8 cellular contexts compared by ENCODE assay signal in the genomic region with DNA sequence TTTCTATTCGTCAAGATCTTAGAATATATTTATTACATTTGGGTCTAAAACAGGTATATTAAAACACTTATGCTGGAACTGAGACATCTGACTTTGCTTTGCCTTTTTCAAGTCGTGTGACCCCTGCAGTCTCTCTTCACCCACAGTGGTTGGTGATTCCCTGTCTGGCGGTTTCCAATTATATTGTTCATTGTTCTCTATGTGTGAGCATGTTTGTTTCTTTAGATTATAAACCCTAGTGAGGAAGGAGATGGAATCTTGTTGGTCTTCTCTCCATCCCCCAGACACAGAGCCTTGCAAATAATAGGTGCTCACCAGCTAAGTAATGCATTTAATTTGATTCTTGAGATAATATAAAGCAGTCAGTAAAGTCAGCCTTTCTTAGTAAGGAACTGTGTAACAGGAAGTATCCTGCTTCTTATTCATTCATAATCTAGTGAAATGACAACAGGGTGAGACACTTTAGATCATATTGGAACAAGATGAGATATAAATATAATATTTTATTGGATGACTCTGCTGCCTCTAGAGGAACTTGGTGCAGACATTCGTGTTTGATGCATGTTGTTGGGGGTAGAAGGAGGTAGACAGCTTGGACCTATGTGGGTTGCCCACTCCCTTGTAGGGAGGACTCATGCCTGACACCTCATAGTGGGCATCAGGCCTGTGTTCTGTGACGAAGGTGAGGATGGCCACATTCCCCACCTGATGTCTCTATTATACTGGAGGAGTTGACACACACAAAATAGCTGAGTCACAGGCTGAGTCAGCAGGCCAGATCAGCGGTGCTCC.
DNase-seq lines count a peak whose midpoint lies in the region; ATAC-seq and TF ChIP-seq lines count a peak whose summit lies in the region.

No MANE protein-coding gene starts in this region.

- H3K9me3 ChIP-seq in right atrium auricular region, result no peaks in the 10 kb centered on the region
- no peaks in the 10 kb centered on the region for H3K9me3 ChIP-seq in left ventricle myocardium inferior (replicated peaks)
- H3K9me3 ChIP-seq in SK-N-MC (ENCODE audit: low read depth, low read length), result no peaks in the 10 kb centered on the region
- no peaks in the 10 kb centered on the region for H3K9me3 ChIP-seq in stomach

- TF ChIP-seq CTCF in right atrium auricular region (IDR thresholded peaks at IDR 0.05) (no peak), left ventricle myocardium inferior (IDR thresholded peaks at IDR 0.05; ENCODE audit: borderline replicate concordance) (no peak), stomach (IDR thresholded peaks at IDR 0.05) (no peak)

- H3K36me3 ChIP-seq in right atrium auricular region, result no peaks in the 10 kb centered on the region
- H3K36me3 ChIP-seq in left ventricle myocardium inferior, result peaks cover 6% of the 10 kb centered on the region
- H3K36me3 ChIP-seq in SK-N-MC (ENCODE audit: insufficient read depth, low read length), result no peaks in the 10 kb centered on the region
- H3K36me3 ChIP-seq in stomach, result no peaks in the 10 kb centered on the region

- H3K27ac ChIP-seq in right atrium auricular region (no peak overlapping the region), left ventricle myocardium inferior (replicated peaks) (no peak overlapping the region), SK-N-MC (peak overlapping the region; percentile 14; the same call in 1 of the 2 replicates), stomach (no peak overlapping the region)

- WGBS in stomach, 5 donors, result 57 to 64% (median 61%) methylated on average over 6 of the region's 6 CpGs

- TF ChIP-seq POLR2A in stomach (IDR thresholded peaks at IDR 0.05), result no peak

- H3K4me1 ChIP-seq in right atrium auricular region (peaks cover 0 to 12% of the 10 kb centered on the region in 2 donors), left ventricle myocardium inferior (peaks cover 32% of the 10 kb centered on the region), stomach (peaks cover 7 to 30% (median 13%) of the 10 kb centered on the region in 4 donors)

- no peaks in the 10 kb centered on the region for H3K27me3 ChIP-seq in right atrium auricular region
- H3K27me3 ChIP-seq in left ventricle myocardium inferior (ENCODE audit: low read depth), result no peaks in the 10 kb centered on the region
- no peaks in the 10 kb centered on the region for H3K27me3 ChIP-seq in stomach

- no peak overlapping the region for H3K9ac ChIP-seq in SK-N-MC (ENCODE audit: insufficient read length)

- peak; percentile 58 for DNase-seq in right atrium auricular region (ENCODE audit: low spot score)
- no peak for DNase-seq in left ventricle myocardium inferior
- DNase-seq in SK-N-MC (ENCODE audit: low read depth, low spot score), result no peak
- peak; percentile 72 for DNase-seq in foreskin melanocyte
- DNase-seq in stomach, result peak; percentile 36
- no peak for DNase-seq in NCI-H1048 (lab: John Stamatoyannopoulos, UW)
- DNase-seq in NCI-H524 (lab: John Stamatoyannopoulos, UW), result no peak
- DNase-seq in left lobe of liver (ENCODE audit: low spot score), result no peak

- no peak for ATAC-seq in left lobe of liver

- H3K4me3 ChIP-seq in right atrium auricular region (no peak overlapping the region), left ventricle myocardium inferior (no peak overlapping the region), SK-N-MC (no peak overlapping the region), stomach (no peak overlapping the region)

- no peak for TF ChIP-seq EP300 in stomach (IDR thresholded peaks at IDR 0.05)

- intact Hi-C loops in left ventricle myocardium inferior (cut with micrococcal nuclease), result no loop called here
- intact Hi-C loops in stomach (cut with DNase I; ENCODE audit: low total_unique reads), result no loop called here

Comparison
In these comparisons a context has a peak if more than half of its experiments do, and no peak if none do; other contexts are left out.
1. DNase-seq: peak in right atrium auricular region (single experiment), foreskin melanocyte (single experiment) and stomach (single experiment); none in left ventricle myocardium inferior (single experiment), SK-N-MC (single experiment), NCI-H1048 (single experiment), NCI-H524 (0 of 2) and left lobe of liver (single experiment).